23 cellular contexts compared by ENCODE assay signal in the genomic region with DNA sequence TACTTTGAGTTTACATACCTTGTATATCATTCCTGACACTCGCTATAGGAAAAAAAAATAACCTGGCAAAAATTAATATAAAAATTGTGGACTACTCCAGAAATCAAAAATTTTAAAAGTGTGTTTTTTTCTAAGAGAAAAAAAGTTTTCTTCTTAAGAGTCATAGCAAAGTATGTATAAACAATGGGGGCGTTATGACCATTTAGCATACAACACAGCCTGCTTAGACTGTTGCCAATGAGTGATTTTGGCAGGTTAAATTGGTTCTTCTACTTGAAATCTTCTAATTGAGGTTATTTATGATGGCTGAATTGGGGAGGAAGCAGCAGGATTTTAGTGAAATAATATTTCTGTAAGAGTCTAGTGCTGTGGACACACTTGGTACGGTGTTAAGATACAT.
"Had no signal": no experiment of that assay in that cellular context is flagged by ENCODE, and none has a peak within 500 bp of the region (broad histone marks: within the 10 kb centered on the region; RNA-seq: fewer than 3 reads in every experiment).

No MANE protein-coding gene starts in this region.

- ATAC-seq: effector memory CD8-positive, alpha-beta T cell; esophagus mucosa; foreskin keratinocyte; gastrocnemius medialis; gastroesophageal sphincter; heart left ventricle; heart right ventricle had no signal

- H3K27ac ChIP-seq: colonic mucosa, coronary artery, dorsolateral prefrontal cortex, epithelial cell of prostate, esophagus muscularis mucosa, esophagus squamous epithelium, foreskin keratinocyte, gastrocnemius medialis, gastroesophageal sphincter, heart left ventricle, heart right ventricle had no signal

- H3K4me3 ChIP-seq: colonic mucosa, coronary artery, dorsolateral prefrontal cortex, esophagus muscularis mucosa, esophagus squamous epithelium, gastrocnemius medialis, gastroesophageal sphincter, heart left ventricle, heart right ventricle had no signal

- H3K27me3 ChIP-seq: colonic mucosa, dorsolateral prefrontal cortex, esophagus muscularis mucosa, esophagus squamous epithelium, foreskin keratinocyte, gastrocnemius medialis, gastroesophageal sphincter, heart left ventricle, heart right ventricle had no signal

- H3K36me3 ChIP-seq: colonic mucosa, esophagus muscularis mucosa, esophagus squamous epithelium, gastrocnemius medialis, gastroesophageal sphincter, heart left ventricle, heart right ventricle had no signal

- H3K4me1 ChIP-seq: colonic mucosa, esophagus muscularis mucosa, esophagus squamous epithelium, foreskin keratinocyte, gastrocnemius medialis, gastroesophageal sphincter, heart left ventricle, heart right ventricle had no signal

- H3K9me3 ChIP-seq: colonic mucosa, esophagus muscularis mucosa, esophagus squamous epithelium, gastrocnemius medialis, gastroesophageal sphincter, heart left ventricle, heart right ventricle had no signal

- DNase-seq: colonic mucosa; cortex of kidney; dermis blood vessel endothelial cell; dorsolateral prefrontal cortex; effector CD4-positive, alpha-beta T cell; effector CD8-positive, alpha-beta T cell; effector memory CD4-positive, alpha-beta T cell; effector memory CD8-positive, alpha-beta T cell; erythroblast; esophagus squamous epithelium; foreskin fibroblast; foreskin keratinocyte; foreskin melanocyte; gastrocnemius medialis; glutamatergic neuron; head of caudate nucleus; heart left ventricle; heart right ventricle had no signal
